Comparison of ENCODE assay signal across 8 cellular contexts in genomic region chr12:96034631-96035282, GRCh38. TPM values are rescaled to one million over a fixed set of nuclear protein-coding genes. Genes with fewer than 3 reads are reported as not detected.
DNase-seq lines count a peak whose midpoint lies in the region; ATAC-seq, FAIRE-seq and TF ChIP-seq lines count a peak whose summit lies in the region.

No MANE protein-coding gene starts in this region.

- no peak for TF ChIP-seq POLR2A in K562 (conservative IDR thresholded peaks at IDR 0.05)

- dilution Hi-C loops in keratinocyte (cut with MboI; ENCODE audit: extremely low pct_ligation_motif_present, low sequenced_read_pairs) = no loop called here

- H3K9ac ChIP-seq in KMS-11 = peak overlapping the region; percentile 42; the same call in 1 of the 2 replicates
- H3K9ac ChIP-seq in K562 (ENCODE audit: insufficient read depth in 1 of 2, low read depth in 2 of 2, low read length in 2 of 2) = peak overlapping the region; percentile 66 to 97
- H3K9ac ChIP-seq in keratinocyte (ENCODE audit: control insufficient read depth, extremely low read depth, insufficient read depth, low read length) = peak overlapping the region; percentile 82
- H3K9ac ChIP-seq in subcutaneous abdominal adipose tissue (ENCODE audit: low read length in 5 of 5) = peak overlapping the region; percentile 43 to 94 (median 91)

- peak overlapping the region; percentile 94 for H2AFZ ChIP-seq in KMS-11 (ENCODE audit: low read depth)
- peak overlapping the region; percentile 100 for H2AFZ ChIP-seq in K562 (ENCODE audit: low read depth, low read length)
- peak overlapping the region; percentile 97 for H2AFZ ChIP-seq in keratinocyte (ENCODE audit: control insufficient read depth, low read length)

- in situ Hi-C loops in K562 (cut with MboI) = no loop called here

- TF ChIP-seq RAD21 in K562 (CRISPR knock-in tag; conservative IDR thresholded peaks at IDR 0.05 in 1 of 2, IDR thresholded peaks at IDR 0.05 in 1 of 2) = no peak

- intact Hi-C loops in K562 (cut with micrococcal nuclease) = no loop called here

- H4K20me1 ChIP-seq in KMS-11 (ENCODE audit: insufficient read depth) (no peaks in the 10 kb centered on the region), K562 (replicated peaks; ENCODE audit: control insufficient read depth, insufficient read depth, low read length) (no peaks in the 10 kb centered on the region), keratinocyte (ENCODE audit: control insufficient read depth, extremely low read depth, insufficient read depth, low read length) (no peaks in the 10 kb centered on the region)

- TF ChIP-seq CTCF in BJ (IDR thresholded peaks at IDR 0.05; ENCODE audit: insufficient read depth, low read depth, low read length) = no peak
- no peak for TF ChIP-seq CTCF in KMS-11 (conservative IDR thresholded peaks at IDR 0.05; ENCODE audit: low read depth, low read length)
- no peak for TF ChIP-seq CTCF in K562 (IDR thresholded peaks at IDR 0.05 in 2 of 3, conservative IDR thresholded peaks at IDR 0.05 in 1 of 3; ENCODE audit: insufficient read depth in 2 of 3, low read depth in 1 of 3, low read length in 3 of 3)
- TF ChIP-seq CTCF in keratinocyte (optimal IDR thresholded peaks at IDR 0.05 in 1 of 3, IDR thresholded peaks at IDR 0.05 in 1 of 3, conservative IDR thresholded peaks at IDR 0.05 in 1 of 3; ENCODE audit: extremely low read depth in 1 of 3, insufficient read depth in 2 of 3, low read length in 3 of 3) = no peak

- no peaks in the 10 kb centered on the region for H3K9me3 ChIP-seq in K562 (replicated peaks; ENCODE audit: control insufficient read depth, insufficient read depth, low read depth, low read length)
- no peaks in the 10 kb centered on the region for H3K9me3 ChIP-seq in keratinocyte (ENCODE audit: control insufficient read depth, low read depth, low read length)
- no peaks in the 10 kb centered on the region for H3K9me3 ChIP-seq in subcutaneous abdominal adipose tissue (ENCODE audit: control insufficient read depth in 5 of 5, low read length in 5 of 5)

- no peak for DNase-seq in BJ (ENCODE audit: low read depth)
- DNase-seq in K562 (ENCODE audit: extremely low read depth in 1 of 4, low spot score in 3 of 4) = peak; percentile 12 to 25 (median 18)
- no peak for DNase-seq in keratinocyte (ENCODE audit: low read depth, low spot score)
- DNase-seq in SHP77 (lab: John Stamatoyannopoulos, UW) = no peak
- DNase-seq in SKM-1 treated with dmso at 0.1 percent for 144 hours (lab: John Stamatoyannopoulos, UW; ENCODE audit: unreplicated experiment) = no peak

- H3K9me1 ChIP-seq in K562 (ENCODE audit: control insufficient read depth, insufficient read depth, low read length) = no peaks in the 10 kb centered on the region
- no peaks in the 10 kb centered on the region for H3K9me1 ChIP-seq in keratinocyte (ENCODE audit: control insufficient read depth, extremely low read depth, insufficient read depth, low read length)

- WGBS in K562 (ENCODE audit: insufficient coverage, low coverage, missing lambda C conversion rate) = 5% methylated on average over 17 of the region's 25 CpGs

- CTCF ChIA-PET in BJ (lab: Yijun Ruan, JAX) (interaction anchor here (0.6 to 1.5 kb wide), 2 partner anchors 27 to 170 kb away, joined by 3 read pairs; no protein-coding TSS in a partner anchor), K562 (lab: Yijun Ruan, JAX; ENCODE audit: low intra/inter-chr PET ratio) (no interaction called here)

- no TSS peak for BruUV-seq in K562 (replicated peaks; lab: Mats Ljungman, UMichigan)

- FAIRE-seq in K562 (lab: Jason Lieb, UNC) (peak; percentile 35), keratinocyte (lab: Jason Lieb, UNC) (no peak)

- H3K27ac ChIP-seq in KMS-11 (no peak overlapping the region; the same call in 1 of the 2 replicates), K562 (ENCODE audit: extremely low read depth, low read depth, low read length) (no peak overlapping the region; the same call in 2 of the 3 replicates), keratinocyte (ENCODE audit: control insufficient read depth, insufficient read depth, low read length) (peak overlapping the region; percentile 72), subcutaneous abdominal adipose tissue (ENCODE audit: low read depth, low read length) (peak overlapping the region; percentile 87)

- peak overlapping the region; percentile 68 for H3K4me3 ChIP-seq in BJ (ENCODE audit: low read depth, low read length)
- H3K4me3 ChIP-seq in KMS-11 (IDR thresholded peaks at IDR 0.05; ENCODE audit: insufficient read depth, low read depth, low read length) = no peak overlapping the region
- H3K4me3 ChIP-seq in K562 = peak overlapping the region; percentile 71
- H3K4me3 ChIP-seq in keratinocyte (ENCODE audit: control insufficient read depth in 2 of 3, extremely low read depth in 1 of 3, insufficient read depth in 2 of 3, low read depth in 1 of 3, low read length in 3 of 3) = peak overlapping the region; percentile 82 to 94 (median 85)
- peak overlapping the region; percentile 96 to 100 (median 99) for H3K4me3 ChIP-seq in subcutaneous abdominal adipose tissue (ENCODE audit: low read depth in 1 of 5, low read length in 5 of 5)

- peak; percentile 7 for ATAC-seq in GM18870 (IDR thresholded peaks at IDR 0.05; ENCODE audit: unreplicated experiment)
- ATAC-seq in K562 = peak; percentile 50

- no peak for TF ChIP-seq EP300 in K562 (IDR thresholded peaks at IDR 0.05; ENCODE audit: low read length)

- H3K4me2 ChIP-seq in KMS-11 (peak overlapping the region; percentile 76), K562 (ENCODE audit: insufficient read depth, low read length) (peak overlapping the region; percentile 99), keratinocyte (ENCODE audit: control insufficient read depth, extremely low read depth, insufficient read depth, low read depth, low read length) (peak overlapping the region; percentile 82)

- POLR2A ChIA-PET in BJ (lab: Charles Lee) (no interaction called here), K562 (lab: Yijun Ruan, JAX) (no interaction called here)

- H3K4me1 ChIP-seq in KMS-11 (ENCODE audit: low read depth, poor library complexity, severe bottlenecking) (peaks cover 10% of the 10 kb centered on the region), K562 (replicated peaks in 1 of 2; ENCODE audit: control insufficient read depth in 2 of 2, insufficient read depth in 2 of 2, low read length in 2 of 2) (peaks cover 3 to 8% of the 10 kb centered on the region in 2 experiments; a peak in 4 of 5 replicates), keratinocyte (ENCODE audit: control insufficient read depth, extremely low read depth, insufficient read depth, low read length) (peaks cover 7% of the 10 kb centered on the region), subcutaneous abdominal adipose tissue (ENCODE audit: control insufficient read depth in 5 of 5, insufficient read depth in 5 of 5, low read length in 5 of 5) (peaks cover 2 to 18% (median 13%) of the 10 kb centered on the region in 5 donors)

- H3K27me3 ChIP-seq in BJ (ENCODE audit: control insufficient read depth, insufficient read depth, low read length) (no peaks in the 10 kb centered on the region), KMS-11 (ENCODE audit: insufficient read depth, low read depth) (no peaks in the 10 kb centered on the region), K562 (ENCODE audit: control insufficient read depth in 2 of 2, insufficient read depth in 2 of 2, low read length in 2 of 2) (no peaks in the 10 kb centered on the region), keratinocyte (ENCODE audit: control insufficient read depth, extremely low read depth, insufficient read depth, low read length) (no peaks in the 10 kb centered on the region), subcutaneous abdominal adipose tissue (ENCODE audit: control insufficient read depth in 5 of 5, insufficient read depth in 4 of 5, low read length in 5 of 5) (no peaks in the 10 kb centered on the region)

- H3K79me2 ChIP-seq in KMS-11 (ENCODE audit: insufficient read depth, low read depth) = peaks cover 13% of the 10 kb centered on the region; the same call in 1 of the 2 replicates
- H3K79me2 ChIP-seq in K562 (ENCODE audit: control insufficient read depth, insufficient read depth, low read length) = peaks cover 6% of the 10 kb centered on the region; the same call in 1 of the 3 replicates
- H3K79me2 ChIP-seq in keratinocyte (ENCODE audit: control insufficient read depth, insufficient read depth, low read length) = peaks cover 34% of the 10 kb centered on the region

- H3K36me3 ChIP-seq in BJ (ENCODE audit: control insufficient read depth, insufficient read depth, low read length) = no peaks in the 10 kb centered on the region
- H3K36me3 ChIP-seq in KMS-11 (ENCODE audit: insufficient read depth) = no peaks in the 10 kb centered on the region
- H3K36me3 ChIP-seq in K562 (ENCODE audit: control insufficient read depth, insufficient read depth, low read length) = no peaks in the 10 kb centered on the region
- H3K36me3 ChIP-seq in keratinocyte (ENCODE audit: control insufficient read depth in 2 of 2, extremely low read depth in 1 of 2, insufficient read depth in 2 of 2, low read length in 2 of 2) = no peaks in the 10 kb centered on the region
- no peaks in the 10 kb centered on the region for H3K36me3 ChIP-seq in subcutaneous abdominal adipose tissue (ENCODE audit: control insufficient read depth in 5 of 5, insufficient read depth in 5 of 5, low read length in 5 of 5)

RNA-seq across cellular contexts. Expression of gene LTA4H, which starts 0.6 kb away (rescaled TPM):
- 35.1 and 60.7 TPM in 2 replicates for polyA plus RNA-seq in BJ (2011; rRNA removed)
- polyA minus RNA-seq in BJ (2011; rRNA and poly(A)+ RNA removed) = 15.2 and 17.2 TPM in 2 replicates
- total RNA-seq in K562 (2011; cell fraction: chromatin; rRNA removed; ENCODE audit: low replicate concordance) = 12.4 and 32.0 TPM in 2 replicates
- 6.5 and 7.2 TPM in 2 replicates for total RNA-seq in K562 (2011; cell fraction: nucleolus; rRNA removed)
- total RNA-seq in K562 (2011; cell fraction: nucleoplasm; rRNA removed) = 15.5 and 30.9 TPM in 2 replicates
- 25.2 and 27.8 TPM in 2 replicates for total RNA-seq in K562 (2014; rRNA removed)
- 42.9 and 47.0 TPM in 2 replicates for total RNA-seq in K562 (2014; rRNA removed; fragmentation: Illumina TruSeq; extraction: Trizol)
- total RNA-seq in K562 (2015; rRNA removed; fragmentation: Illumina TruSeq; extraction: Trizol) = 39.2 and 40.5 TPM in 2 replicates
- 32.9 and 33.2 TPM in 2 replicates for total RNA-seq in K562 (2021)
- 39.3 and 57.4 TPM in 2 replicates for polyA plus RNA-seq in K562 (2011; rRNA removed)
- polyA plus RNA-seq in K562 (2011; cell fraction: cytosol; rRNA removed) = 16.1 and 28.4 TPM in 2 replicates
- 21.6 and 26.4 TPM in 2 replicates for polyA plus RNA-seq in K562 (2011; cell fraction: nucleus; rRNA removed)
- 33.7 and 49.1 TPM in 2 replicates for polyA plus RNA-seq in K562 (2012)
- polyA plus RNA-seq in K562 (2014; fragmentation: Illumina TruSeq; extraction: Trizol) = 45.8 and 58.1 TPM in 2 replicates
- 10 to 100 TPM; 37.6 to 46.8 TPM for polyA plus RNA-seq in K562 (2014; fragmentation: Nextera tagmentation; extraction: Ambion mirVana)
- 35.7 and 42.9 TPM in 2 replicates for polyA plus RNA-seq in K562 (2014; rRNA removed)
- 38.7 and 44.6 TPM in 2 replicates for polyA minus RNA-seq in K562 (2011; rRNA and poly(A)+ RNA removed)
- polyA minus RNA-seq in K562 (2011; cell fraction: cytosol; rRNA and poly(A)+ RNA removed) = 16.6 and 19.8 TPM in 2 replicates
- polyA minus RNA-seq in K562 (2011; cell fraction: nucleus; rRNA and poly(A)+ RNA removed) = 11.7 and 15.2 TPM in 2 replicates
- 129 to 183 TPM (median 131 TPM) in 3 replicates for polyA plus RNA-seq in keratinocyte
- 122 TPM for polyA plus RNA-seq in keratinocyte (2011; ENCODE audit: low read depth)
- 121 and 199 TPM in 2 replicates for polyA plus RNA-seq in keratinocyte (2011; cell fraction: cytosol; rRNA removed)
- polyA plus RNA-seq in keratinocyte (2011; cell fraction: nucleus; rRNA removed) = 153 and 186 TPM in 2 replicates
- 88.2 and 109 TPM in 2 replicates for polyA plus RNA-seq in keratinocyte (2012; ENCODE audit: low replicate concordance)
- polyA minus RNA-seq in keratinocyte = 36.2 to 123 TPM (median 95.9 TPM) in 3 replicates
- 85.0 TPM for polyA minus RNA-seq in keratinocyte (2011; cell fraction: cytosol; rRNA and poly(A)+ RNA removed)
- 60.8 and 88.8 TPM in 2 replicates for polyA minus RNA-seq in keratinocyte (2011; cell fraction: nucleus; rRNA and poly(A)+ RNA removed)

RNA-seq across cellular contexts. Expression of gene HAL, which starts 38.6 kb away (rescaled TPM):
- polyA plus RNA-seq in BJ (2011; rRNA removed) = 0.12 and 0.15 TPM in 2 replicates
- 0.36 TPM in 1 of 2 replicates, not detected in the other for polyA minus RNA-seq in BJ (2011; rRNA and poly(A)+ RNA removed)
- total RNA-seq in K562 (2011; cell fraction: chromatin; rRNA removed; ENCODE audit: low replicate concordance) = 0.90 and 1.3 TPM in 2 replicates
- total RNA-seq in K562 (2011; cell fraction: nucleolus; rRNA removed) = not detected in 2 replicates
- total RNA-seq in K562 (2011; cell fraction: nucleoplasm; rRNA removed) = 2.4 TPM in 1 of 2 replicates, not detected in the other
- not detected in 2 replicates for total RNA-seq in K562 (2014; rRNA removed)
- total RNA-seq in K562 (2014; rRNA removed; fragmentation: Illumina TruSeq; extraction: Trizol) = not detected in 2 replicates
- 0.04 TPM in 1 of 2 replicates, not detected in the other for total RNA-seq in K562 (2015; rRNA removed; fragmentation: Illumina TruSeq; extraction: Trizol)
- total RNA-seq in K562 (2021) = 0.20 TPM in 1 of 2 replicates, not detected in the other
- polyA plus RNA-seq in K562 (2011; rRNA removed) = 0.03 and 0.36 TPM in 2 replicates
- 0.03 TPM in 1 of 2 replicates, not detected in the other for polyA plus RNA-seq in K562 (2011; cell fraction: cytosol; rRNA removed)
- 0.34 and 0.76 TPM in 2 replicates for polyA plus RNA-seq in K562 (2011; cell fraction: nucleus; rRNA removed)
- 0.09 and 0.12 TPM in 2 replicates for polyA plus RNA-seq in K562 (2012)
- polyA plus RNA-seq in K562 (2014; fragmentation: Illumina TruSeq; extraction: Trizol) = 0.03 and 0.04 TPM in 2 replicates
- not detected for polyA plus RNA-seq in K562 (2014; fragmentation: Nextera tagmentation; extraction: Ambion mirVana)
- 0.28 TPM in 1 of 2 replicates, not detected in the other for polyA plus RNA-seq in K562 (2014; rRNA removed)
- polyA minus RNA-seq in K562 (2011; rRNA and poly(A)+ RNA removed) = not detected in 2 replicates
- polyA minus RNA-seq in K562 (2011; cell fraction: cytosol; rRNA and poly(A)+ RNA removed) = not detected in 2 replicates
- polyA minus RNA-seq in K562 (2011; cell fraction: nucleus; rRNA and poly(A)+ RNA removed) = not detected in 2 replicates
- 0.41 to 0.53 TPM (median 0.51 TPM) in 3 replicates for polyA plus RNA-seq in keratinocyte
- polyA plus RNA-seq in keratinocyte (2011; ENCODE audit: low read depth) = 4.1 TPM
- 0.06 and 0.15 TPM in 2 replicates for polyA plus RNA-seq in keratinocyte (2011; cell fraction: cytosol; rRNA removed)
- 2.0 and 2.4 TPM in 2 replicates for polyA plus RNA-seq in keratinocyte (2011; cell fraction: nucleus; rRNA removed)
- polyA plus RNA-seq in keratinocyte (2012; ENCODE audit: low replicate concordance) = 0.39 and 10.6 TPM in 2 replicates
- polyA minus RNA-seq in keratinocyte = 0.42 to 7.5 TPM (median 2.8 TPM) in 3 replicates
- polyA minus RNA-seq in keratinocyte (2011; cell fraction: cytosol; rRNA and poly(A)+ RNA removed) = not detected
- 5.1 and 5.9 TPM in 2 replicates for polyA minus RNA-seq in keratinocyte (2011; cell fraction: nucleus; rRNA and poly(A)+ RNA removed)

Comparison
In these comparisons a context has a peak if more than half of its experiments do, and no peak if none do; other contexts are left out.
1. DNase-seq: peak in K562 (4 of 4); none in BJ (single experiment), keratinocyte (single experiment), SHP77 (0 of 2) and SKM-1 treated with dmso at 0.1 percent for 144 hours (single experiment).
2. H3K27ac ChIP-seq: peak in keratinocyte (single experiment) and subcutaneous abdominal adipose tissue (single experiment); none in KMS-11 (single experiment) and K562 (single experiment).
3. Peak in every context shown above with its lines, with median percentiles within 50 percentile points of each other: H2AFZ ChIP-seq, H3K4me2 ChIP-seq and H3K9ac ChIP-seq.